Comparison of ENCODE assay signal across 9 cellular contexts in genomic region chr13:41492432-41493267, GRCh38. TPM values are rescaled to one million over a fixed set of nuclear protein-coding genes. Genes with fewer than 3 reads are reported as not detected.
DNase-seq lines count a peak whose midpoint lies in the region; ATAC-seq and TF ChIP-seq lines count a peak whose summit lies in the region.
"Had no signal": no experiment of that assay in that cellular context is flagged by ENCODE, and none has a peak within 500 bp of the region (broad histone marks: within the 10 kb centered on the region; RNA-seq: fewer than 3 reads in every experiment).

No MANE protein-coding gene starts in this region.

- H3K36me3 ChIP-seq in Loucy (ENCODE audit: insufficient read depth, low read length) (no peaks in the 10 kb centered on the region), esophagus (ENCODE audit: control insufficient read depth in 2 of 2, insufficient read depth in 2 of 2, low read length in 1 of 2) (no peaks in the 10 kb centered on the region)

- H3K9ac ChIP-seq in Loucy (ENCODE audit: low read depth, low read length, poor library complexity, severe bottlenecking) = peak overlapping the region; percentile 17

- peak overlapping the region; percentile 61 for H3K4me2 ChIP-seq in Loucy (ENCODE audit: low read depth, low read length, poor library complexity, severe bottlenecking)

- H3K27ac ChIP-seq in esophagus (ENCODE audit: low read depth in 2 of 2, low read length in 1 of 2) = peak overlapping the region; percentile 48 to 49

- no peaks in the 10 kb centered on the region for H3F3A ChIP-seq in Loucy (ENCODE audit: low read depth)

- peak; percentile 71 for ATAC-seq in GM21390 (IDR thresholded peaks at IDR 0.05; ENCODE audit: unreplicated experiment)

- no peaks in the 10 kb centered on the region for H3K79me2 ChIP-seq in Loucy (ENCODE audit: insufficient read depth, low read length)

- no peaks in the 10 kb centered on the region for H3K9me3 ChIP-seq in Loucy (ENCODE audit: insufficient read depth, low read depth, low read length)
- H3K9me3 ChIP-seq in esophagus (ENCODE audit: control insufficient read depth in 2 of 2, insufficient read depth in 1 of 2, low read depth in 1 of 2, low read length in 1 of 2) = no peaks in the 10 kb centered on the region

- H3K4me3 ChIP-seq in Loucy (ENCODE audit: low read length, poor library complexity, severe bottlenecking) (peak overlapping the region; percentile 18), esophagus (ENCODE audit: low read depth in 1 of 2, low read length in 2 of 2) (no peak overlapping the region)

- TF ChIP-seq CTCF in Loucy (conservative IDR thresholded peaks at IDR 0.05; ENCODE audit: low read length) = no peak

- DNase-seq in GDM1 (lab: John Stamatoyannopoulos, UW) = peak; percentile 69
- DNase-seq in effector CD8-positive, alpha-beta T cell (lab: John Stamatoyannopoulos, UW) = no peak
- no peak for DNase-seq in OCI-M2 (lab: John Stamatoyannopoulos, UW; ENCODE audit: unreplicated experiment)
- no peak for DNase-seq in NCI-H526 (lab: John Stamatoyannopoulos, UW)
- no peak for DNase-seq in T-helper 9 cell
- DNase-seq: NCI-H69 had no signal

- no peaks in the 10 kb centered on the region for H4K20me1 ChIP-seq in Loucy (ENCODE audit: insufficient read depth, low read length, poor library complexity, severe bottlenecking)

- H3K9me2 ChIP-seq in Loucy (replicated peaks; ENCODE audit: low read depth, low read length) = no peaks in the 10 kb centered on the region

- H3K27me3 ChIP-seq in Loucy (ENCODE audit: insufficient read depth, low read length, poor library complexity, severe bottlenecking) (no peaks in the 10 kb centered on the region), esophagus (ENCODE audit: control insufficient read depth in 1 of 2, insufficient read depth in 2 of 2, low read length in 2 of 2) (no peaks in the 10 kb centered on the region)

- peak overlapping the region; percentile 75 for H2AFZ ChIP-seq in Loucy (ENCODE audit: low read length)

- 69% methylated on average over 4 of the region's 4 CpGs for WGBS in esophagus, 2 donors

- peaks cover 20% of the 10 kb centered on the region for H3K4me1 ChIP-seq in Loucy (ENCODE audit: insufficient read depth, low read length, poor library complexity, severe bottlenecking)
- peaks cover 0 to 16% of the 10 kb centered on the region in 2 donors for H3K4me1 ChIP-seq in esophagus (ENCODE audit: control insufficient read depth in 2 of 2, insufficient read depth in 2 of 2, low read length in 1 of 2)

RNA-seq across cellular contexts. Expression of gene RGCC, which starts 35.3 kb away (rescaled TPM):
- polyA plus RNA-seq in esophagus = 1 to 10 TPM; 7.9 to 8.0 TPM
